In genomic region chr19:12000152-12000981, GRCh38 we compare ENCODE assay signal across 10 cellular contexts.
DNase-seq lines count a peak whose midpoint lies in the region; ATAC-seq lines count a peak whose summit lies in the region.
"Had no signal": no experiment of that assay in that cellular context is flagged by ENCODE, and none has a peak within 500 bp of the region (broad histone marks: within the 10 kb centered on the region; RNA-seq: fewer than 3 reads in every experiment).

No MANE protein-coding gene starts in this region.

- peak overlapping the region; percentile 51 for H3K27ac Mint-ChIP-seq in activated naive CD8-positive, alpha-beta T cell

- H3K4me3 Mint-ChIP-seq in activated naive CD8-positive, alpha-beta T cell, result peak overlapping the region; percentile 24

- peak; percentile 58 for ATAC-seq in HG03135 (IDR thresholded peaks at IDR 0.05; ENCODE audit: unreplicated experiment)
- peak; percentile 87 for ATAC-seq in stimulated activated naive CD8-positive, alpha-beta T cell treated with anti-CD3 and anti-CD28 coated beads, Interleukin-15, Interleukin-2, amounts not matched to agents 100 U/mL and 50 U/mL, for 24 hours
- ATAC-seq: HCT116, heart right ventricle had no signal

- no peaks in the 10 kb centered on the region for H3K27me3 Mint-ChIP-seq in activated naive CD8-positive, alpha-beta T cell

- H3K36me3 Mint-ChIP-seq in activated naive CD8-positive, alpha-beta T cell, result peaks cover 14% of the 10 kb centered on the region

- no peaks in the 10 kb centered on the region for H3K9me3 Mint-ChIP-seq in activated naive CD8-positive, alpha-beta T cell (ENCODE audit: low read depth)

- H3K4me1 Mint-ChIP-seq in activated naive CD8-positive, alpha-beta T cell (ENCODE audit: low read depth), result peaks cover 26% of the 10 kb centered on the region

- peak; percentile 31 for DNase-seq in stimulated activated CD4-positive, alpha-beta T cell treated with anti-CD3 and anti-CD28 coated beads, Interleukin-15, amount 100 ng/mL, for 24 hours
- no peak for DNase-seq in stimulated activated CD4-positive, alpha-beta T cell treated with anti-CD3 and anti-CD28 coated beads, Interleukin-4, amount 100 ng/mL, for 4 hours
- DNase-seq in stimulated activated naive CD8-positive, alpha-beta T cell treated with anti-CD3 and anti-CD28 coated beads, Interleukin-15, Interleukin-2, amounts not matched to agents 100 U/mL and 50 U/mL, for 24 hours, result no peak
- no peak for DNase-seq in stimulated activated naive CD4-positive, alpha-beta T cell treated with Interleukin-2 at 50 U/mL for 16 hours (lab: John Stamatoyannopoulos, UW)
- DNase-seq in HUDEP-2 (lab: John Stamatoyannopoulos, UW; ENCODE audit: unreplicated experiment in 76 of 76), result no peak
- no peak for DNase-seq in C1 segment of cervical spinal cord (lab: John Stamatoyannopoulos, UW)
- DNase-seq: heart right ventricle had no signal
